1 cellular context compared by ENCODE assay signal in the genomic region with DNA sequence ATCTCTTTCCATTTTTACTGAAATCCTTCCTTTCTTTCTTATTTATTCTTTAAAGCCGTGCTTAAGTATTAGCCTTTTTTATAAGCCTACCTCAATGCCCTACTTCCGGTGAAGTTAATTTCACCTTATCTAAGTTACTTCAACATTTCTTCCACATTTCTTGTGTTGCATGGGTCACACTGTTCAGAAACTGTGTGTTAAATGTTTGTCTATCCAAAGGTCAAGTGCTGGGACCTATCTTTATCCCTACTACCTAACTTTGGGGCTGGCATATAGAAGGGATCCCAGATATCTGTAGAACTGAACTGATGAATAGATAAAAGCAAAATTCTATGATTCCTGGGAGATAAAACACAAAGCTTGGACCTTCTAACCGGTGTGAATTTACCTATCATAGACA.
TF ChIP-seq lines count a peak whose summit lies in the region.

No MANE protein-coding gene starts in this region.

TF ChIP-seq in H1, 55 proteins besides CTCF, POLR2A, EP300 and RAD21 (continued from another document):
- TF ChIP-seq HDAC2 (IDR thresholded peaks at IDR 0.05; ENCODE audit: borderline replicate concordance in 1 of 2, low read depth in 2 of 2, low read length in 2 of 2) (no peak), GABPA (IDR thresholded peaks at IDR 0.05; ENCODE audit: borderline replicate concordance, insufficient read depth, low read length) (no peak), FOSL1 (IDR thresholded peaks at IDR 0.05; ENCODE audit: insufficient read depth, low read depth, low read length) (no peak), SRF (IDR thresholded peaks at IDR 0.05; ENCODE audit: low read depth, low read length) (no peak), SUZ12 (IDR thresholded peaks at IDR 0.05; ENCODE audit: low read length) (no peak), SIN3A (conservative IDR thresholded peaks at IDR 0.05 in 1 of 2, IDR thresholded peaks at IDR 0.05 in 1 of 2; ENCODE audit: low read depth in 1 of 2, low read length in 2 of 2) (no peak), SP1 (IDR thresholded peaks at IDR 0.05; ENCODE audit: low read depth, low read length) (no peak), CREB1 (IDR thresholded peaks at IDR 0.05) (no peak), CEBPB (IDR thresholded peaks at IDR 0.05; ENCODE audit: low read depth, low read length) (no peak), SIRT6 (IDR thresholded peaks at IDR 0.05; ENCODE audit: low read length) (no peak), HDAC6 (IDR thresholded peaks at IDR 0.05; ENCODE audit: low read depth, low read length) (no peak)
- TF ChIP-seq, protein P1, sequence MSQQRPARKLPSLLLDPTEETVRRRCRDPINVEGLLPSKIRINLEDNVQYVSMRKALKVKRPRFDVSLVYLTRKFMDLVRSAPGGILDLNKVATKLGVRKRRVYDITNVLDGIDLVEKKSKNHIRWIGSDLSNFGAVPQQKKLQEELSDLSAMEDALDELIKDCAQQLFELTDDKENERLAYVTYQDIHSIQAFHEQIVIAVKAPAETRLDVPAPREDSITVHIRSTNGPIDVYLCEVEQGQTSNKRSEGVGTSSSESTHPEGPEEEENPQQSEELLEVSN (IDR thresholded peaks at IDR 0.05): no peak
- TF ChIP-seq, protein P2, sequence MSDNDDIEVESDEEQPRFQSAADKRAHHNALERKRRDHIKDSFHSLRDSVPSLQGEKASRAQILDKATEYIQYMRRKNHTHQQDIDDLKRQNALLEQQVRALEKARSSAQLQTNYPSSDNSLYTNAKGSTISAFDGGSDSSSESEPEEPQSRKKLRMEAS (IDR thresholded peaks at IDR 0.05): no peak
